8 cellular contexts compared by ENCODE assay signal in genomic region chr4:145481164-145481941, GRCh38. TPM values are rescaled to one million over a fixed set of nuclear protein-coding genes. Genes with fewer than 3 reads are reported as not detected.
DNase-seq lines count a peak whose midpoint lies in the region; ATAC-seq, FAIRE-seq and TF ChIP-seq lines count a peak whose summit lies in the region.

TSS of gene SMAD1 (plus strand) at chr4:145481853. CDS start at chr4:145514614, 32,761 bp downstream.

- peak within 1 kb of the TSS; percentile 81 for H3K4me3 ChIP-seq in GM12878

- SMC1A ChIA-PET in GM12878 (lab: Charles Lee; ENCODE audit: uncharacterized antibody, unreplicated experiment) = no interaction called here

- peak; percentile 45; the same call in 1 of the 2 replicates for TF ChIP-seq POLR2A in GM12878 (IDR thresholded peaks at IDR 0.05; ENCODE audit: low read depth, low read length)

- peak within 1 kb of the TSS; percentile 82 for H3K9ac ChIP-seq in GM12878 (ENCODE audit: control insufficient read depth, insufficient read depth, low read length)

- TF ChIP-seq EP300 in Ishikawa (IDR thresholded peaks at IDR 0.05; ENCODE audit: borderline replicate concordance) (no peak), GM12878 (IDR thresholded peaks at IDR 0.05; ENCODE audit: borderline replicate concordance in 1 of 2, control insufficient read depth in 1 of 2, low read depth in 2 of 2, low read length in 2 of 2) (no peak)

- intact Hi-C loops in GM12878 (cut with micrococcal nuclease; ENCODE audit: unreplicated experiment) = no loop called here

- ATAC-seq in GM21619 (IDR thresholded peaks at IDR 0.05; ENCODE audit: unreplicated experiment) = peak; percentile 42
- peak; percentile 78 for ATAC-seq in GM12878

- CTCF ChIA-PET in GM12878 (lab: Yijun Ruan, JAX) = no interaction called here

- POLR2A ChIA-PET in GM12878 (lab: Charles Lee) = no interaction called here

- no peaks in the 10 kb centered on the region for H4K20me1 ChIP-seq in GM12878 (ENCODE audit: control insufficient read depth, insufficient read depth)

- peak; percentile 89 for DNase-seq in EH (ENCODE audit: low read depth)
- DNase-seq in SK-MEL-5 (ENCODE audit: low read depth, low spot score) = peak; percentile 73
- no peak for DNase-seq in GM12878 (ENCODE audit: low read depth, low spot score)
- peak; percentile 77 to 82 for DNase-seq in hippocampal formation (lab: John Stamatoyannopoulos, UW)
- peak; percentile 52 for DNase-seq in pulmonary artery endothelial cell (ENCODE audit: low read depth, low spot score)
- DNase-seq in MV-4-11 (lab: John Stamatoyannopoulos, UW) = no peak

- 7% methylated on average over 22 of the region's 65 CpGs for WGBS in GM12878 (ENCODE audit: insufficient coverage, insufficient replicate concordance, low lambda C conversion rate, missing lambda C conversion rate)

- peak within 1 kb of the TSS; percentile 85 for H3K27ac ChIP-seq in GM12878 (ENCODE audit: control insufficient read depth, insufficient read depth)

- RAD21 ChIA-PET in GM12878 (lab: Charles Lee; ENCODE audit: unreplicated experiment) = no interaction called here

- no peaks in the 10 kb centered on the region; the same call in 2 of the 3 replicates for H3K9me3 ChIP-seq in GM12878 (replicated peaks; ENCODE audit: control insufficient read depth, insufficient read depth, low read length)

- TF ChIP-seq RAD21 in Ishikawa (IDR thresholded peaks at IDR 0.05; ENCODE audit: low read depth) = no peak
- TF ChIP-seq RAD21 in GM12878 (IDR thresholded peaks at IDR 0.05; ENCODE audit: insufficient read depth, low read depth, low read length) = 0 out of 2 replicates have a peak, but pooled peaks have one; percentile 10

- H3K79me2 ChIP-seq in GM12878 (ENCODE audit: control insufficient read depth, insufficient read depth, low read length) = peaks cover 47% of the 10 kb centered on the region

- in situ Hi-C loops in SK-MEL-5 (cut with HindIII; ENCODE audit: low pct_unique_long_range_greater_than_20kb, low sequenced_read_pairs) (no loop called here), GM12878 (cut with MboI) (no loop called here)

- H3K4me2 ChIP-seq in GM12878 (ENCODE audit: control insufficient read depth, insufficient read depth) = peak within 1 kb of the TSS; percentile 64

- FAIRE-seq in GM12878 (lab: Jason Lieb, UNC) = no peak

- no peak for TF ChIP-seq CTCF in GM12878 (IDR thresholded peaks at IDR 0.05 in 2 of 3, conservative IDR thresholded peaks at IDR 0.05 in 1 of 3; ENCODE audit: control insufficient read depth in 2 of 3, extremely low read depth in 1 of 3, insufficient read depth in 1 of 3, low read depth in 3 of 3, low read length in 3 of 3)

- peaks cover 0 to 3% of the 10 kb centered on the region in 2 experiments; a peak in 1 of 4 replicates for H3K27me3 ChIP-seq in GM12878 (replicated peaks in 1 of 2; ENCODE audit: control insufficient read depth in 2 of 2, insufficient read depth in 2 of 2, low read length in 1 of 2)

- no TSS peak for BruUV-seq in GM12878 (replicated peaks; lab: Mats Ljungman, UMichigan)

- peak within 1 kb of the TSS; percentile 38 for H2AFZ ChIP-seq in GM12878 (ENCODE audit: control insufficient read depth, low read depth, low read length)

- H3K4me1 ChIP-seq in GM12878 (ENCODE audit: control insufficient read depth, insufficient read depth, low read length) = peaks cover 2% of the 10 kb centered on the region; the same call in 1 of the 2 replicates

- H3K36me3 ChIP-seq in GM12878 (ENCODE audit: control insufficient read depth in 2 of 2, insufficient read depth in 2 of 2, low read length in 1 of 2) = no peaks in the 10 kb centered on the region

TF ChIP-seq in Ishikawa, 13 proteins besides CTCF, POLR2A, EP300 and RAD21 (continues in another document):
- TF ChIP-seq YY1 (IDR thresholded peaks at IDR 0.05; ENCODE audit: low read depth) (no peak; the same call in 1 of the 2 replicates), CEBPB (IDR thresholded peaks at IDR 0.05) (no peak)
- TF ChIP-seq, protein P1, sequence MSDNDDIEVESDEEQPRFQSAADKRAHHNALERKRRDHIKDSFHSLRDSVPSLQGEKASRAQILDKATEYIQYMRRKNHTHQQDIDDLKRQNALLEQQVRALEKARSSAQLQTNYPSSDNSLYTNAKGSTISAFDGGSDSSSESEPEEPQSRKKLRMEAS (IDR thresholded peaks at IDR 0.05) = peak; percentile 50
- TF ChIP-seq, protein P2, sequence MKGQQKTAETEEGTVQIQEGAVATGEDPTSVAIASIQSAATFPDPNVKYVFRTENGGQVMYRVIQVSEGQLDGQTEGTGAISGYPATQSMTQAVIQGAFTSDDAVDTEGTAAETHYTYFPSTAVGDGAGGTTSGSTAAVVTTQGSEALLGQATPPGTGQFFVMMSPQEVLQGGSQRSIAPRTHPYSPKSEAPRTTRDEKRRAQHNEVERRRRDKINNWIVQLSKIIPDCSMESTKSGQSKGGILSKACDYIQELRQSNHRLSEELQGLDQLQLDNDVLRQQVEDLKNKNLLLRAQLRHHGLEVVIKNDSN (IDR thresholded peaks at IDR 0.05) = no peak; the same call in 1 of the 2 replicates

TF ChIP-seq in GM12878, 131 proteins besides CTCF, POLR2A, EP300 and RAD21:
- TF ChIP-seq EGR1 (IDR thresholded peaks at IDR 0.05; ENCODE audit: borderline replicate concordance in 1 of 2, low read depth in 2 of 2, low read length in 2 of 2) = peak in 1 of 2 experiments; percentile 53; a peak in 1 of 3 replicates
- TF ChIP-seq MXI1 (IDR thresholded peaks at IDR 0.05; ENCODE audit: low read depth, low read length) = no peak
- 0 out of 2 replicates have a peak, but pooled peaks have one; percentile 29 for TF ChIP-seq EED (IDR thresholded peaks at IDR 0.05; ENCODE audit: low read depth)

RNA-seq across cellular contexts. Expression of gene SMAD1, which starts in this region (rescaled TPM):
- 8.1 and 8.8 TPM in 2 replicates for total RNA-seq in SK-MEL-5 (2014; rRNA removed; shearing (Covaris generic))
- 12.7 and 15.6 TPM in 2 replicates for polyA plus RNA-seq in SK-MEL-5 (2015; cell fraction: cytosol; rRNA removed)
- polyA plus RNA-seq in SK-MEL-5 (2015; cell fraction: nucleus; rRNA removed) = 10.9 and 15.3 TPM in 2 replicates
- 2.0 and 2.4 TPM in 2 replicates for total RNA-seq in GM12878 (2013; cell fraction: nucleolus; rRNA removed)
- 12.4 and 19.9 TPM in 2 replicates for total RNA-seq in GM12878 (2014; rRNA removed)
- total RNA-seq in GM12878 (2014; rRNA removed; fragmentation: Illumina TruSeq; extraction: Trizol) = 14.5 and 16.5 TPM in 2 replicates
- 13.5 and 13.8 TPM in 2 replicates for total RNA-seq in GM12878 (2021)
- polyA plus RNA-seq in GM12878 (2011; ENCODE audit: low read depth) = 5.1 TPM
- 0.23 and 0.29 TPM in 2 replicates for polyA plus RNA-seq in GM12878 (2011; rRNA removed)
- polyA plus RNA-seq in GM12878 (2011; cell fraction: cytosol; rRNA removed) = 0.17 and 0.22 TPM in 2 replicates
- polyA plus RNA-seq in GM12878 (2011; cell fraction: nucleus; rRNA removed) = 0.16 and 0.59 TPM in 2 replicates
- polyA plus RNA-seq in GM12878 (2012) = 6.6 and 8.3 TPM in 2 replicates
- 17.5 and 20.5 TPM in 2 replicates for polyA plus RNA-seq in GM12878 (2014; fragmentation: Illumina TruSeq; extraction: Trizol)
- polyA plus RNA-seq in GM12878 (2014; fragmentation: Nextera tagmentation; extraction: Ambion mirVana) = 10 to 100 TPM in 1 of 2 experiments, 1 to 10 TPM in 1; 7.8 to 11.6 TPM
- 10.6 and 13.4 TPM in 2 replicates for polyA plus RNA-seq in GM12878 (2014; rRNA removed)
- polyA plus RNA-seq in GM12878 (2016; fragmentation: Nextera tagmentation; extraction: Ambion mirVana) = 10 to 100 TPM; 16.1 to 17.0 TPM
- 1.1 TPM in 1 of 2 replicates, not detected in the other for polyA minus RNA-seq in GM12878 (2011; rRNA and poly(A)+ RNA removed)
- polyA minus RNA-seq in GM12878 (2011; cell fraction: cytosol; rRNA and poly(A)+ RNA removed) = 0.73 TPM in 1 of 2 replicates, not detected in the other
- polyA minus RNA-seq in GM12878 (2011; cell fraction: nucleus; rRNA and poly(A)+ RNA removed) = not detected in 2 replicates
- total RNA-seq in pulmonary artery endothelial cell = 50.6 and 55.1 TPM in 2 replicates

Comparison
In these comparisons a context has a peak if more than half of its experiments do, and no peak if none do; other contexts are left out.
1. DNase-seq: peak in EH (single experiment), SK-MEL-5 (single experiment), hippocampal formation (2 of 2) and pulmonary artery endothelial cell (single experiment); none in GM12878 (single experiment) and MV-4-11 (single experiment).